In genomic region chr4:55303818-55304217, GRCh38 we compare ENCODE assay signal across 12 cellular contexts. TPM values are rescaled to one million over a fixed set of nuclear protein-coding genes. Genes with fewer than 3 reads are reported as not detected.
DNase-seq lines count a peak whose midpoint lies in the region; ATAC-seq and TF ChIP-seq lines count a peak whose summit lies in the region.
"Had no signal": no experiment of that assay in that cellular context is flagged by ENCODE, and none has a peak within 500 bp of the region (broad histone marks: within the 10 kb centered on the region; RNA-seq: fewer than 3 reads in every experiment).

No MANE protein-coding gene starts in this region.

- no peak overlapping the region for H2BK120ac ChIP-seq in IMR-90 (ENCODE audit: low read depth, low read length)

- H3K4me1 ChIP-seq in IMR-90 (ENCODE audit: control insufficient read depth, insufficient read depth, low read length) (no peaks in the 10 kb centered on the region), hepatocyte (ENCODE audit: insufficient read depth) (no peaks in the 10 kb centered on the region), thoracic aorta (ENCODE audit: control insufficient read depth in 1 of 2, low read depth in 2 of 2) (peaks cover 0 to 8% of the 10 kb centered on the region in 2 donors)

- H4K20me1 ChIP-seq in IMR-90 (ENCODE audit: insufficient read depth, low read length) (no peaks in the 10 kb centered on the region), hepatocyte (ENCODE audit: insufficient read depth, poor library complexity, severe bottlenecking) (no peaks in the 10 kb centered on the region)

- in situ Hi-C loops in IMR-90 (cut with MboI; ENCODE audit: low sequenced_read_pairs) (loop anchor here (25.0 kb wide), 2 partner anchors 492 to 917 kb away; no protein-coding TSS in a partner anchor), brain microvascular endothelial cell (cut with HindIII; ENCODE audit: low pct_ligation_motif_present, low sequenced_read_pairs) (no loop called here)

- no peak overlapping the region for H2AK5ac ChIP-seq in IMR-90 (ENCODE audit: low read depth, low read length)

- WGBS in IMR-90 (ENCODE audit: extremely low coverage in 2 of 2, insufficient read length in 1 of 2), 2 experiments = no CpG with 5 or more reads among the region's 3 CpGs
- WGBS in hepatocyte (ENCODE audit: low lambda C conversion rate, missing lambda C conversion rate) = 60% methylated on average over 3 of the region's 3 CpGs

- H3K4ac ChIP-seq in IMR-90 (ENCODE audit: low read depth, low read length) = no peak overlapping the region

- no peak overlapping the region for H2BK5ac ChIP-seq in IMR-90 (ENCODE audit: low read depth, low read length, poor library complexity, severe bottlenecking)

- no peaks in the 10 kb centered on the region for H3K9me2 ChIP-seq in hepatocyte (replicated peaks; ENCODE audit: insufficient read depth)

- dilution Hi-C loops in IMR-90 (cut with HindIII; ENCODE audit: low sequenced_read_pairs, unreplicated experiment) = no loop called here

- no peak for TF ChIP-seq POLR2A in IMR-90 (IDR thresholded peaks at IDR 0.05; ENCODE audit: low read depth, low read length)

- no peak overlapping the region for H3K18ac ChIP-seq in IMR-90 (ENCODE audit: low read depth, low read length)

- H3K27me3 ChIP-seq in IMR-90 (ENCODE audit: control insufficient read depth, insufficient read depth, low read length) = no peaks in the 10 kb centered on the region
- no peaks in the 10 kb centered on the region for H3K27me3 ChIP-seq in brain microvascular endothelial cell (replicated peaks)
- no peaks in the 10 kb centered on the region for H3K27me3 ChIP-seq in hepatocyte
- no peaks in the 10 kb centered on the region for H3K27me3 ChIP-seq in thoracic aorta (replicated peaks; ENCODE audit: insufficient read depth)
- H3K27me3 ChIP-seq: suprapubic skin had no signal

- no peak overlapping the region for H4K8ac ChIP-seq in IMR-90 (ENCODE audit: low read depth in 2 of 2, low read length in 2 of 2)

- no peak overlapping the region for H4K91ac ChIP-seq in IMR-90 (ENCODE audit: insufficient read depth, low read depth, low read length)

- BruUV-seq in IMR-90 (replicated peaks; lab: Mats Ljungman, UMichigan) = no TSS peak

- no peak overlapping the region for H3K4me3 ChIP-seq in IMR-90 (ENCODE audit: insufficient read depth, low read depth, low read length)
- H3K4me3 ChIP-seq in brain microvascular endothelial cell (ENCODE audit: low read depth, low read length) = no peak overlapping the region
- H3K4me3 ChIP-seq in hepatocyte = no peak overlapping the region
- no peak overlapping the region for H3K4me3 ChIP-seq in thoracic aorta
- H3K4me3 ChIP-seq: suprapubic skin had no signal

- no peak for TF ChIP-seq RAD21 in IMR-90 (IDR thresholded peaks at IDR 0.05; ENCODE audit: low read length)

- POLR2A ChIA-PET in IMR-90 (lab: Charles Lee; ENCODE audit: unreplicated experiment) = no interaction called here

- H2BK20ac ChIP-seq in IMR-90 (ENCODE audit: low read depth, low read length) = no peak overlapping the region

- H3K27ac ChIP-seq in IMR-90 (ENCODE audit: insufficient read depth, low read length) (no peak overlapping the region), brain microvascular endothelial cell (peak overlapping the region; percentile 72), hepatocyte (peak overlapping the region; percentile 30), thoracic aorta (no peak overlapping the region)
- H3K27ac ChIP-seq: suprapubic skin had no signal

- no peak overlapping the region for H2BK15ac ChIP-seq in IMR-90 (ENCODE audit: low read depth, low read length)

- DNase-seq in IMR-90 = peak; percentile 37
- peak; percentile 85 for DNase-seq in brain microvascular endothelial cell
- DNase-seq in hepatocyte (ENCODE audit: low spot score) = peak; percentile 26
- no peak for DNase-seq in thoracic aorta (ENCODE audit: low spot score)
- no peak for DNase-seq in NCI-H2029 (lab: John Stamatoyannopoulos, UW)
- no peak for DNase-seq in Ammon's horn (ENCODE audit: low spot score)
- DNase-seq: activated CD4-positive, alpha-beta T cell treated with anti-CD3 and anti-CD28 coated beads, Interleukin-2, amount 50 U/mL, for 1 hour; activated naive CD4-positive, alpha-beta T cell treated with Interleukin-2 at 50 U/mL for 16 hours; NCI-H69; stimulated activated CD4-positive, alpha-beta T cell treated with anti-CD3 and anti-CD28 coated beads, Interleukin-4, amount 100 ng/mL, for 4 hours had no signal

- H2AK9ac ChIP-seq in IMR-90 (replicated peaks; ENCODE audit: low read depth, low read length, poor library complexity) = no peak overlapping the region

- CTCF ChIA-PET in IMR-90 (lab: Yijun Ruan, JAX) = no interaction called here

- no peak overlapping the region for H3K9ac ChIP-seq in IMR-90 (ENCODE audit: low read depth, low read length)

- no peak overlapping the region for H4K5ac ChIP-seq in IMR-90 (ENCODE audit: low read depth, low read length)

- no peaks in the 10 kb centered on the region for H3K9me1 ChIP-seq in IMR-90 (ENCODE audit: insufficient read depth, low read length)

- H3K79me1 ChIP-seq in IMR-90 (ENCODE audit: low read depth in 1 of 2, low read length in 2 of 2) = no peaks in the 10 kb centered on the region

- H3K9me3 ChIP-seq in IMR-90 (ENCODE audit: control insufficient read depth, insufficient read depth, low read length) = no peaks in the 10 kb centered on the region
- H3K9me3 ChIP-seq in hepatocyte (ENCODE audit: low read depth) = no peaks in the 10 kb centered on the region
- no peaks in the 10 kb centered on the region for H3K9me3 ChIP-seq in thoracic aorta
- H3K9me3 ChIP-seq: suprapubic skin had no signal

- peak; percentile 85 for ATAC-seq in IMR-90 (ENCODE audit: low read depth)
- peak; percentile 60 for ATAC-seq in thoracic aorta (ENCODE audit: insufficient number of reproducible peaks, low FRiP score, low read depth)
- no peak for ATAC-seq in GM18502 (IDR thresholded peaks at IDR 0.05; ENCODE audit: poor library complexity, unreplicated experiment)

- intact Hi-C loops in IMR-90 (cut with micrococcal nuclease) = no loop called here

- H3K14ac ChIP-seq in IMR-90 (replicated peaks; ENCODE audit: low read depth, low read length) = no peak overlapping the region

- H2AFZ ChIP-seq in IMR-90 (replicated peaks; ENCODE audit: low read length, poor library complexity) (no peak overlapping the region), hepatocyte (no peak overlapping the region)

- H3K79me2 ChIP-seq in hepatocyte = no peaks in the 10 kb centered on the region

- no peak for TF ChIP-seq CTCF in IMR-90 (conservative IDR thresholded peaks at IDR 0.05; ENCODE audit: low read depth, low read length)
- TF ChIP-seq CTCF in brain microvascular endothelial cell (IDR thresholded peaks at IDR 0.05; ENCODE audit: low read depth, low read length, missing control alignments) = no peak
- no peak for TF ChIP-seq CTCF in hepatocyte (IDR thresholded peaks at IDR 0.05; ENCODE audit: poor library complexity)
- TF ChIP-seq CTCF in thoracic aorta (IDR thresholded peaks at IDR 0.05) = no peak

- no peaks in the 10 kb centered on the region for H3K36me3 ChIP-seq in IMR-90 (ENCODE audit: control insufficient read depth, insufficient read depth, low read length)
- H3K36me3 ChIP-seq in brain microvascular endothelial cell (replicated peaks) = no peaks in the 10 kb centered on the region
- no peaks in the 10 kb centered on the region for H3K36me3 ChIP-seq in hepatocyte (replicated peaks; ENCODE audit: insufficient read depth, low read depth)
- H3K36me3 ChIP-seq in thoracic aorta = no peaks in the 10 kb centered on the region
- H3K36me3 ChIP-seq: suprapubic skin had no signal

- no peak overlapping the region for H3K23ac ChIP-seq in IMR-90 (ENCODE audit: low read depth, low read length)

- no peak overlapping the region for H3K4me2 ChIP-seq in IMR-90 (ENCODE audit: low read depth, low read length)
- no peak overlapping the region for H3K4me2 ChIP-seq in hepatocyte

- no peak overlapping the region for H3K56ac ChIP-seq in IMR-90 (ENCODE audit: extremely low read depth, insufficient read depth, low read length)

TF ChIP-seq in IMR-90, 13 proteins besides CTCF, POLR2A, EP300 and RAD21:
- TF ChIP-seq BHLHE40 (IDR thresholded peaks at IDR 0.05; ENCODE audit: low read depth, low read length) = no peak
- TF ChIP-seq SMC3 (IDR thresholded peaks at IDR 0.05; ENCODE audit: low read depth, low read length) = no peak
- no peak for TF ChIP-seq CEBPB (IDR thresholded peaks at IDR 0.05; ENCODE audit: low read depth, low read length)
- 0 out of 2 replicates have a peak, but pooled peaks have one; percentile 21 for TF ChIP-seq FOS (IDR thresholded peaks at IDR 0.05; ENCODE audit: low read depth, low read length)
- TF ChIP-seq USF2 (IDR thresholded peaks at IDR 0.05; ENCODE audit: low read depth, low read length) = no peak
- TF ChIP-seq RFX5 (IDR thresholded peaks at IDR 0.05; ENCODE audit: low read depth, low read length) = no peak
- no peak for TF ChIP-seq MAFK (IDR thresholded peaks at IDR 0.05; ENCODE audit: low read depth, low read length)
- TF ChIP-seq CHD1 (IDR thresholded peaks at IDR 0.05; ENCODE audit: low read depth, low read length) = no peak
- no peak for TF ChIP-seq ELK1 (IDR thresholded peaks at IDR 0.05; ENCODE audit: borderline replicate concordance, low read depth, low read length)

RNA-seq across cellular contexts. Expression of gene SRD5A3, which starts 42.2 kb away (rescaled TPM):
- total RNA-seq in IMR-90 (2012; rRNA removed) (6.8 and 7.8 TPM in 2 replicates), hepatocyte (32.4 and 37.5 TPM in 2 replicates), thoracic aorta (1 to 10 TPM; 5.4 to 6.4 TPM)
- polyA plus RNA-seq in IMR-90 (2012; rRNA removed) (5.6 and 6.4 TPM in 2 replicates), hepatocyte (48.7 and 64.3 TPM in 2 replicates)
- 2.9 and 6.5 TPM in 2 replicates for polyA plus RNA-seq in IMR-90 (2012; cell fraction: cytosol; rRNA removed)
- polyA plus RNA-seq in IMR-90 (2012; cell fraction: nucleus; rRNA removed; ENCODE audit: low replicate concordance) = 0.65 and 4.7 TPM in 2 replicates

Comparison
In these comparisons a context has a peak if more than half of its experiments do, and no peak if none do; other contexts are left out.
1. DNase-seq: peak in IMR-90 (single experiment), brain microvascular endothelial cell (single experiment) and hepatocyte (single experiment); none in thoracic aorta (single experiment), NCI-H2029 (single experiment) and Ammon's horn (single experiment).
2. H3K27ac ChIP-seq: peak in brain microvascular endothelial cell (single experiment) and hepatocyte (single experiment); none in IMR-90 (single experiment) and thoracic aorta (0 of 2).